15 cellular contexts compared by ENCODE assay signal in genomic region chr13:32682740-32683139, GRCh38.
"Had no signal": no experiment of that assay in that cellular context is flagged by ENCODE, and none has a peak within 500 bp of the region (broad histone marks: within the 10 kb centered on the region; RNA-seq: fewer than 3 reads in every experiment).

No MANE protein-coding gene starts in this region.

- H3K4me1 Mint-ChIP-seq: central memory CD8-positive, alpha-beta T cell; immature natural killer cell had no signal

- H3K4me1 ChIP-seq: body of pancreas, upper lobe of right lung had no signal

- H3K4me3 ChIP-seq: body of pancreas, lung, upper lobe of right lung had no signal

- ATAC-seq: body of pancreas; left cardiac atrium; naive thymus-derived CD4-positive, alpha-beta T cell; SK-N-SH treated with all-trans-retinoic acid at 6 μM for 48 hours; upper lobe of right lung had no signal

- DNase-seq: activated CD4-positive, alpha-beta T cell treated with anti-CD3 and anti-CD28 coated beads, Interleukin-2, amount 50 U/mL, for 48 hours; activated naive CD4-positive, alpha-beta T cell treated with anti-CD3 and anti-CD28 coated beads for 36 hours; body of pancreas; glutamatergic neuron; immature natural killer cell; left cardiac atrium; naive thymus-derived CD4-positive, alpha-beta T cell; nucleus accumbens; stimulated activated CD4-positive, alpha-beta T cell treated with anti-CD3 and anti-CD28 coated beads, Interleukin-12 subunit alpha, Interleukin-12 subunit beta, amount 100 ng/mL, for 4 hours; stimulated activated naive CD4-positive, alpha-beta T cell treated with Interleukin-2 at 50 U/mL for 16 hours; upper lobe of right lung had no signal

- H3K27ac Mint-ChIP-seq: dendritic cell treated with granulocyte-macrophage colony-stimulating factor and Interleukin-4, amounts not matched to agents 40 ng/mL and 50 ng/mL, for 4 days had no signal

- H3K27me3 ChIP-seq: body of pancreas, upper lobe of right lung had no signal

- H3K9me3 ChIP-seq: body of pancreas, upper lobe of right lung had no signal

- H3K27me3 Mint-ChIP-seq: central memory CD8-positive, alpha-beta T cell; dendritic cell treated with granulocyte-macrophage colony-stimulating factor and Interleukin-4, amounts not matched to agents 40 ng/mL and 50 ng/mL, for 4 days; naive thymus-derived CD4-positive, alpha-beta T cell had no signal

- H3K9me3 Mint-ChIP-seq: activated naive CD4-positive, alpha-beta T cell treated with anti-CD3 and anti-CD28 coated beads for 36 hours; central memory CD8-positive, alpha-beta T cell; dendritic cell treated with granulocyte-macrophage colony-stimulating factor and Interleukin-4, amounts not matched to agents 40 ng/mL and 50 ng/mL, for 4 days; immature natural killer cell had no signal

- H3K4me3 Mint-ChIP-seq: activated naive CD4-positive, alpha-beta T cell treated with anti-CD3 and anti-CD28 coated beads for 36 hours; central memory CD8-positive, alpha-beta T cell; dendritic cell treated with granulocyte-macrophage colony-stimulating factor and Interleukin-4, amounts not matched to agents 40 ng/mL and 50 ng/mL, for 4 days; immature natural killer cell; naive thymus-derived CD4-positive, alpha-beta T cell had no signal

- H3K27ac ChIP-seq: body of pancreas, upper lobe of right lung had no signal
